Comparison of ENCODE assay signal across 8 cellular contexts in genomic region chr9:111597852-111598729, GRCh38. TPM values are rescaled to one million over a fixed set of nuclear protein-coding genes. Genes with fewer than 3 reads are reported as not detected.
DNase-seq lines count a peak whose midpoint lies in the region; ATAC-seq and TF ChIP-seq lines count a peak whose summit lies in the region.

No MANE protein-coding gene starts in this region.

- peak overlapping the region; percentile 89 for H3K4me3 ChIP-seq in OCI-LY3 (ENCODE audit: low read length)
- peak overlapping the region; percentile 82 for H3K4me3 ChIP-seq in fibroblast of mammary gland (ENCODE audit: control insufficient read depth, low read depth, low read length)
- H3K4me3 ChIP-seq in suprapubic skin: peak overlapping the region; percentile 78

- H3K9me3 ChIP-seq in OCI-LY3 (ENCODE audit: insufficient read depth, low read length) (no peaks in the 10 kb centered on the region), suprapubic skin (no peaks in the 10 kb centered on the region)

- peaks cover 18 to 21% of the 10 kb centered on the region in 2 donors for H3K4me1 Mint-ChIP-seq in natural killer cell treated with Interleukin-12 subunit alpha and Interleukin-12 subunit beta and Interleukin-15 and Interleukin-18, amount 100 ng/mL, for 72 hours (ENCODE audit: low read depth in 2 of 2)

- peak overlapping the region; percentile 99 for H3K4me2 ChIP-seq in OCI-LY3 (ENCODE audit: low read length)

- no peaks in the 10 kb centered on the region for H3K79me2 ChIP-seq in OCI-LY3 (ENCODE audit: low read length)

- H3K36me3 ChIP-seq in OCI-LY3 (replicated peaks; ENCODE audit: low read depth, low read length) (no peaks in the 10 kb centered on the region), suprapubic skin (peaks cover 40% of the 10 kb centered on the region)

- peak; percentile 34 for DNase-seq in SIG-M5 treated with dmso at 0.1 percent for 504 hours (lab: John Stamatoyannopoulos, UW; ENCODE audit: unreplicated experiment)
- no peak for DNase-seq in SIG-M5 (lab: John Stamatoyannopoulos, UW)
- DNase-seq in activated T-helper 1 cell treated with Interleukin-2 at 50 U/mL for 16 hours (ENCODE audit: low read depth): peak; percentile 32
- DNase-seq in fibroblast of mammary gland (ENCODE audit: low read depth): peak; percentile 65
- DNase-seq in natural killer cell treated with Interleukin-12 subunit alpha and Interleukin-12 subunit beta and Interleukin-15 and Interleukin-18, amount 100 ng/mL, for 72 hours (ENCODE audit: low spot score): peak; percentile 67
- peak; percentile 74 to 79 for DNase-seq in suprapubic skin (ENCODE audit: low spot score in 2 of 2)

- H3K36me3 Mint-ChIP-seq in natural killer cell treated with Interleukin-12 subunit alpha and Interleukin-12 subunit beta and Interleukin-15 and Interleukin-18, amount 100 ng/mL, for 72 hours: no peaks in the 10 kb centered on the region

- TF ChIP-seq POLR2A in suprapubic skin (IDR thresholded peaks at IDR 0.05): no peak

- no peak overlapping the region for H3K27ac ChIP-seq in OCI-LY3 (ENCODE audit: low read length)
- H3K27ac ChIP-seq in suprapubic skin: peak overlapping the region; percentile 90

- no peaks in the 10 kb centered on the region for H3K9me3 Mint-ChIP-seq in natural killer cell treated with Interleukin-12 subunit alpha and Interleukin-12 subunit beta and Interleukin-15 and Interleukin-18, amount 100 ng/mL, for 72 hours

- H3K27me3 Mint-ChIP-seq in natural killer cell treated with Interleukin-12 subunit alpha and Interleukin-12 subunit beta and Interleukin-15 and Interleukin-18, amount 100 ng/mL, for 72 hours: peaks cover 43 to 53% of the 10 kb centered on the region in 2 donors

- H3K9ac ChIP-seq in OCI-LY3 (ENCODE audit: low read length): peak overlapping the region; percentile 59

- no peaks in the 10 kb centered on the region for H3K4me1 ChIP-seq in OCI-LY3 (ENCODE audit: low read length)
- peaks cover 18% of the 10 kb centered on the region for H3K4me1 ChIP-seq in suprapubic skin

- no peak overlapping the region for H3K27ac Mint-ChIP-seq in natural killer cell treated with Interleukin-12 subunit alpha and Interleukin-12 subunit beta and Interleukin-15 and Interleukin-18, amount 100 ng/mL, for 72 hours

- 2% methylated on average over 41 of the region's 41 CpGs for WGBS in suprapubic skin

- H2AFZ ChIP-seq in OCI-LY3 (ENCODE audit: low read depth, low read length): peak overlapping the region; percentile 96

- peak; percentile 75 for TF ChIP-seq CTCF in OCI-LY3 (IDR thresholded peaks at IDR 0.05; ENCODE audit: low read depth, low read length)
- TF ChIP-seq CTCF in fibroblast of mammary gland (conservative IDR thresholded peaks at IDR 0.05; ENCODE audit: control insufficient read depth, insufficient read depth, low read depth, low read length): peak; percentile 62
- TF ChIP-seq CTCF in suprapubic skin (IDR thresholded peaks at IDR 0.05): peak; percentile 31 to 66

- TF ChIP-seq EP300 in suprapubic skin (IDR thresholded peaks at IDR 0.05): no peak

- no peaks in the 10 kb centered on the region for H3K27me3 ChIP-seq in OCI-LY3 (ENCODE audit: low read depth, low read length)
- no peaks in the 10 kb centered on the region for H3K27me3 ChIP-seq in suprapubic skin

- H3K4me3 Mint-ChIP-seq in natural killer cell treated with Interleukin-12 subunit alpha and Interleukin-12 subunit beta and Interleukin-15 and Interleukin-18, amount 100 ng/mL, for 72 hours: peak overlapping the region; percentile 83

- ATAC-seq in HG03469 (IDR thresholded peaks at IDR 0.05; ENCODE audit: unreplicated experiment): peak; percentile 45
- peak in 1 of 2 donors; percentile 56 for ATAC-seq in natural killer cell treated with Interleukin-12 subunit alpha and Interleukin-12 subunit beta and Interleukin-15 and Interleukin-18, amount 100 ng/mL, for 72 hours

- H4K20me1 ChIP-seq in OCI-LY3 (ENCODE audit: insufficient read depth, low read length): no peaks in the 10 kb centered on the region

RNA-seq across cellular contexts. Expression of gene PTGR1, which starts 1.4 kb away (rescaled TPM):
- not detected for total RNA-seq in natural killer cell treated with Interleukin-12 subunit alpha and Interleukin-12 subunit beta and Interleukin-15 and Interleukin-18, amount 100 ng/mL, for 72 hours
- total RNA-seq in suprapubic skin: 10 to 100 TPM; 18.6 to 51.4 (median 42.4) TPM

RNA-seq across cellular contexts. Expression of gene DNAJC25, which starts 33.0 kb away (rescaled TPM):
- total RNA-seq in natural killer cell treated with Interleukin-12 subunit alpha and Interleukin-12 subunit beta and Interleukin-15 and Interleukin-18, amount 100 ng/mL, for 72 hours: 1 to 10 TPM; 7.0 to 7.2 TPM
- total RNA-seq in suprapubic skin: 1 to 10 TPM; 3.7 to 6.4 (median 5.0) TPM

Comparison
In these comparisons a context has a peak if more than half of its experiments do, and no peak if none do; other contexts are left out.
1. RNA of gene PTGR1, which starts 1.4 kb away (total RNA-seq): 18.6 to 51.4 TPM in suprapubic skin; not detected in natural killer cell treated with Interleukin-12 subunit alpha and Interleukin-12 subunit beta and Interleukin-15 and Interleukin-18, amount 100 ng/mL, for 72 hours; every median in the first group is over 10 times any median in the second.
2. Peak in every context shown above with its lines, with median percentiles within 50 percentile points of each other: H3K4me3 ChIP-seq and CTCF ChIP-seq.